In genomic region chr20:45365444-45365970, GRCh38 we compare ENCODE assay signal across 17 cellular contexts. TPM values are rescaled to one million over a fixed set of nuclear protein-coding genes. Genes with fewer than 3 reads are reported as not detected.
DNase-seq lines count a peak whose midpoint lies in the region; ATAC-seq and TF ChIP-seq lines count a peak whose summit lies in the region.
"Had no signal": no experiment of that assay in that cellular context is flagged by ENCODE, and none has a peak within 500 bp of the region (broad histone marks: within the 10 kb centered on the region; RNA-seq: fewer than 3 reads in every experiment).

No MANE protein-coding gene starts in this region.

- no peaks in the 10 kb centered on the region for H3K9me3 ChIP-seq in DND-41 (ENCODE audit: insufficient read depth, low read length, severe bottlenecking)
- H3K9me3 ChIP-seq: gastroesophageal sphincter, neutrophil had no signal

- no peaks in the 10 kb centered on the region for H3K27me3 Mint-ChIP-seq in activated T-helper 2 cell treated with anti-CD3 and anti-CD28 coated beads, Interferon-gamma antibody, Interleukin-2, Interleukin-4, amounts not matched to agents 10 μg/mL and 5 μg/mL and 100 μg/mL, durations not matched to agents 14 hours and 24 hours and 36 hours (ENCODE audit: low read depth)
- H3K27me3 Mint-ChIP-seq in neural crest cell (ENCODE audit: low read depth), result no peaks in the 10 kb centered on the region
- no peaks in the 10 kb centered on the region for H3K27me3 Mint-ChIP-seq in WTC11 (ENCODE audit: low read depth)
- H3K27me3 Mint-ChIP-seq: memory B cell had no signal

- TF ChIP-seq CTCF in DND-41 (IDR thresholded peaks at IDR 0.05; ENCODE audit: borderline replicate concordance, extremely low read depth, low read length, poor library complexity, severe bottlenecking) (no peak), neural crest cell (conservative IDR thresholded peaks at IDR 0.05) (no peak), WTC11 (IDR thresholded peaks at IDR 0.05) (no peak)

- DNase-seq in activated CD8-positive, alpha-beta memory T cell treated with anti-CD3 and anti-CD28 coated beads for 24 hours, result peak; percentile 50
- DNase-seq in activated CD8-positive, alpha-beta memory T cell treated with anti-CD3 and anti-CD28 coated beads, Interleukin-2, amount 50 U/mL, for 4 hours, result no peak
- DNase-seq in DND-41 (no peak), neural crest cell (ENCODE audit: low read depth, low spot score) (no peak), Kasumi-1 (lab: John Stamatoyannopoulos, UW) (no peak), WTC11 (ENCODE audit: low spot score) (no peak)
- no peak for DNase-seq in activated T-helper 2 cell treated with anti-CD3 and anti-CD28 coated beads, Interferon-gamma antibody, Interleukin-2, Interleukin-4, amounts not matched to agents 10 μg/mL and 5 μg/mL and 100 μg/mL, durations not matched to agents 14 hours and 24 hours and 36 hours (ENCODE audit: low spot score)
- DNase-seq: ACHN; activated CD4-positive, alpha-beta T cell treated with anti-CD3 and anti-CD28 coated beads, Interleukin-2, amount 50 U/mL, for 48 hours; activated effector memory CD4-positive, alpha-beta T cell treated with Interleukin-2 at 50 U/mL for 16 hours; NCI-H1694 treated with DMSO at 0.1 percent for 48 hours; NCI-H446 had no signal

- H3K4me2 ChIP-seq in DND-41 (ENCODE audit: insufficient read depth, low read length), result peak overlapping the region; percentile 31; the same call in 1 of the 2 replicates

- no peak overlapping the region for H3K9ac ChIP-seq in DND-41 (ENCODE audit: low read depth, low read length)

- peaks cover 34% of the 10 kb centered on the region for H3K36me3 Mint-ChIP-seq in activated T-helper 2 cell treated with anti-CD3 and anti-CD28 coated beads, Interferon-gamma antibody, Interleukin-2, Interleukin-4, amounts not matched to agents 10 μg/mL and 5 μg/mL and 100 μg/mL, durations not matched to agents 14 hours and 24 hours and 36 hours (ENCODE audit: low read depth)
- peaks cover 4% of the 10 kb centered on the region for H3K36me3 Mint-ChIP-seq in neural crest cell (ENCODE audit: low read depth)
- H3K36me3 Mint-ChIP-seq in WTC11, result no peaks in the 10 kb centered on the region; the same call in none of the 2 replicates

- H2AFZ ChIP-seq in DND-41 (ENCODE audit: low read depth, low read length), result no peak overlapping the region

- H3K4me3 Mint-ChIP-seq in activated T-helper 2 cell treated with anti-CD3 and anti-CD28 coated beads, Interferon-gamma antibody, Interleukin-2, Interleukin-4, amounts not matched to agents 10 μg/mL and 5 μg/mL and 100 μg/mL, durations not matched to agents 14 hours and 24 hours and 36 hours (ENCODE audit: low read depth), result peak overlapping the region; percentile 10
- H3K4me3 Mint-ChIP-seq in neural crest cell (peak overlapping the region; percentile 97), WTC11 (no peak overlapping the region)
- H3K4me3 Mint-ChIP-seq: memory B cell had no signal

- ATAC-seq in DND-41 (ENCODE audit: insufficient read depth, low read depth) (no peak), WTC11 (no peak), HG03520 (IDR thresholded peaks at IDR 0.05; ENCODE audit: unreplicated experiment) (no peak)
- ATAC-seq: gastroesophageal sphincter had no signal

- H3K27me3 ChIP-seq in DND-41 (ENCODE audit: insufficient read depth, low read length, poor library complexity), result no peaks in the 10 kb centered on the region
- H3K27me3 ChIP-seq: gastroesophageal sphincter, neutrophil had no signal

- H3K4me3 ChIP-seq in DND-41 (ENCODE audit: low read depth in 1 of 2, low read length in 2 of 2), result no peak overlapping the region
- H3K4me3 ChIP-seq: gastroesophageal sphincter had no signal

- CTCF ChIA-PET in WTC11 (lab: Charles Lee), result interaction anchor here (1.5 to 8.3 kb wide), 3 partner anchors 6 to 71 kb away, joined by 4 to 152 read pairs (median 5); no protein-coding TSS in a partner anchor

- H3K79me2 ChIP-seq in DND-41 (ENCODE audit: insufficient read depth, low read length), result peaks cover 25% of the 10 kb centered on the region

- peaks cover 26% of the 10 kb centered on the region for H3K4me1 ChIP-seq in DND-41 (ENCODE audit: insufficient read depth, low read length)

- H3K4me1 Mint-ChIP-seq in activated T-helper 2 cell treated with anti-CD3 and anti-CD28 coated beads, Interferon-gamma antibody, Interleukin-2, Interleukin-4, amounts not matched to agents 10 μg/mL and 5 μg/mL and 100 μg/mL, durations not matched to agents 14 hours and 24 hours and 36 hours (ENCODE audit: low read depth), result peaks cover 25% of the 10 kb centered on the region
- H3K4me1 Mint-ChIP-seq in neural crest cell (peaks cover 22% of the 10 kb centered on the region), WTC11 (peaks cover 11% of the 10 kb centered on the region)

- intact Hi-C loops in activated T-helper 2 cell treated with anti-CD3 and anti-CD28 coated beads, Interferon-gamma antibody, Interleukin-2, Interleukin-4, amounts not matched to agents 10 μg/mL and 5 μg/mL and 100 μg/mL, durations not matched to agents 14 hours and 24 hours and 36 hours (cut with micrococcal nuclease), result no loop called here

- no peak overlapping the region for H3K27ac ChIP-seq in DND-41 (ENCODE audit: low read length)
- H3K27ac ChIP-seq: neutrophil had no signal

- peaks cover 37% of the 10 kb centered on the region for H3K36me3 ChIP-seq in DND-41 (ENCODE audit: insufficient read depth, low read length)

- POLR2A ChIA-PET in WTC11 (lab: Charles Lee), result no interaction called here

- peaks cover 13% of the 10 kb centered on the region for H4K20me1 ChIP-seq in DND-41 (ENCODE audit: insufficient read depth, low read length)

- no peak overlapping the region for H3K27ac Mint-ChIP-seq in activated T-helper 2 cell treated with anti-CD3 and anti-CD28 coated beads, Interferon-gamma antibody, Interleukin-2, Interleukin-4, amounts not matched to agents 10 μg/mL and 5 μg/mL and 100 μg/mL, durations not matched to agents 14 hours and 24 hours and 36 hours
- H3K27ac Mint-ChIP-seq in neural crest cell (ENCODE audit: unreplicated experiment), result no peak overlapping the region
- no peak overlapping the region for H3K27ac Mint-ChIP-seq in WTC11
- H3K27ac Mint-ChIP-seq: memory B cell had no signal

- H3K9me3 Mint-ChIP-seq in activated T-helper 2 cell treated with anti-CD3 and anti-CD28 coated beads, Interferon-gamma antibody, Interleukin-2, Interleukin-4, amounts not matched to agents 10 μg/mL and 5 μg/mL and 100 μg/mL, durations not matched to agents 14 hours and 24 hours and 36 hours, result no peaks in the 10 kb centered on the region
- H3K9me3 Mint-ChIP-seq in neural crest cell (no peaks in the 10 kb centered on the region), WTC11 (no peaks in the 10 kb centered on the region)
- H3K9me3 Mint-ChIP-seq: memory B cell had no signal

TF ChIP-seq in WTC11, 78 proteins besides CTCF, POLR2A, EP300 and RAD21:
- no peak for TF ChIP-seq GTF2I (CRISPR knock-in tag; conservative IDR thresholded peaks at IDR 0.05)
- TF ChIP-seq, protein P1, sequence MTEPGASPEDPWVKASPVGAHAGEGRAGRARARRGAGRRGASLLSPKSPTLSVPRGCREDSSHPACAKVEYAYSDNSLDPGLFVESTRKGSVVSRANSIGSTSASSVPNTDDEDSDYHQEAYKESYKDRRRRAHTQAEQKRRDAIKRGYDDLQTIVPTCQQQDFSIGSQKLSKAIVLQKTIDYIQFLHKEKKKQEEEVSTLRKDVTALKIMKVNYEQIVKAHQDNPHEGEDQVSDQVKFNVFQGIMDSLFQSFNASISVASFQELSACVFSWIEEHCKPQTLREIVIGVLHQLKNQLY (CRISPR knock-in tag; IDR thresholded peaks at IDR 0.05), result no peak
- TF ChIP-seq ZNF671 (CRISPR knock-in tag; IDR thresholded peaks at IDR 0.05), result no peak
- TF ChIP-seq ZSCAN18 (CRISPR knock-in tag; IDR thresholded peaks at IDR 0.05), result no peak
- TF ChIP-seq JUN (CRISPR knock-in tag; IDR thresholded peaks at IDR 0.05), result no peak

RNA-seq across cellular contexts. Expression of gene SYS1, which starts 2.6 kb away (rescaled TPM):
- total RNA-seq in activated T-helper 2 cell treated with anti-CD3 and anti-CD28 coated beads, Interferon-gamma antibody, Interleukin-2, Interleukin-4, amounts not matched to agents 10 μg/mL and 5 μg/mL and 100 μg/mL, durations not matched to agents 14 hours and 24 hours and 36 hours, result 16.8 and 20.1 TPM in 2 replicates
- total RNA-seq in neural crest cell (24.6 and 25.7 TPM in 2 replicates), WTC11 (2021) (15.4 to 20.1 TPM (median 16.4 TPM) in 3 replicates)

RNA-seq across cellular contexts. Expression of gene TP53TG5, which starts 12.6 kb away (rescaled TPM):
- not detected in 2 replicates for total RNA-seq in activated T-helper 2 cell treated with anti-CD3 and anti-CD28 coated beads, Interferon-gamma antibody, Interleukin-2, Interleukin-4, amounts not matched to agents 10 μg/mL and 5 μg/mL and 100 μg/mL, durations not matched to agents 14 hours and 24 hours and 36 hours
- total RNA-seq in neural crest cell (not detected in 2 replicates), WTC11 (2021) (0.37 to 0.85 TPM in 2 of 3 replicates, not detected in the other)
- total RNA-seq: gastroesophageal sphincter, temporal lobe had no signal

RNA-seq across cellular contexts. Expression of gene SDC4, which starts 17.3 kb away (rescaled TPM):
- total RNA-seq in activated T-helper 2 cell treated with anti-CD3 and anti-CD28 coated beads, Interferon-gamma antibody, Interleukin-2, Interleukin-4, amounts not matched to agents 10 μg/mL and 5 μg/mL and 100 μg/mL, durations not matched to agents 14 hours and 24 hours and 36 hours, result 133 and 136 TPM in 2 replicates
- total RNA-seq in neural crest cell (11.4 and 11.5 TPM in 2 replicates), WTC11 (2021) (64.0 to 69.6 TPM (median 69.5 TPM) in 3 replicates)

RNA-seq across cellular contexts. Expression of gene DBNDD2, which starts 42.6 kb away (rescaled TPM):
- 12.3 and 12.8 TPM in 2 replicates for total RNA-seq in activated T-helper 2 cell treated with anti-CD3 and anti-CD28 coated beads, Interferon-gamma antibody, Interleukin-2, Interleukin-4, amounts not matched to agents 10 μg/mL and 5 μg/mL and 100 μg/mL, durations not matched to agents 14 hours and 24 hours and 36 hours
- total RNA-seq in neural crest cell, result 18.1 and 18.2 TPM in 2 replicates
- total RNA-seq in WTC11 (2021), result 58.7 to 65.8 TPM (median 61.1 TPM) in 3 replicates

RNA-seq across cellular contexts. Expression of gene PIGT, which starts 50.4 kb away (rescaled TPM):
- total RNA-seq in activated T-helper 2 cell treated with anti-CD3 and anti-CD28 coated beads, Interferon-gamma antibody, Interleukin-2, Interleukin-4, amounts not matched to agents 10 μg/mL and 5 μg/mL and 100 μg/mL, durations not matched to agents 14 hours and 24 hours and 36 hours, result 72.5 and 72.7 TPM in 2 replicates
- total RNA-seq in neural crest cell (64.8 and 67.4 TPM in 2 replicates), WTC11 (2021) (63.7 to 67.7 TPM (median 67.7 TPM) in 3 replicates)
